ENCODE assay signal across 15 cellular contexts in genomic region chr1:19326748-19327065, GRCh38. TPM values are rescaled to one million over a fixed set of nuclear protein-coding genes. Genes with fewer than 3 reads are reported as not detected.
DNase-seq lines count a peak whose midpoint lies in the region; ATAC-seq and TF ChIP-seq lines count a peak whose summit lies in the region.
"Had no signal": no experiment of that assay in that cellular context is flagged by ENCODE, and none has a peak within 500 bp of the region (broad histone marks: within the 10 kb centered on the region; RNA-seq: fewer than 3 reads in every experiment).

No MANE protein-coding gene starts in this region.

- 80 to 87% methylated on average over 1 to 6 of the region's 6 CpGs for WGBS in endodermal cell (ENCODE audit: insufficient coverage in 1 of 2, insufficient read length in 1 of 2), 2 experiments

- H3K27me3 ChIP-seq in osteoblast (ENCODE audit: insufficient read depth, low read length) (no peaks in the 10 kb centered on the region), endodermal cell (ENCODE audit: control insufficient read depth, insufficient read depth, low read length, poor library complexity, severe bottlenecking) (no peaks in the 10 kb centered on the region)

- no peak for ATAC-seq in left ventricle myocardium superior
- ATAC-seq in Right ventricle myocardium inferior: no peak
- no peak for ATAC-seq in T-helper 17 cell
- ATAC-seq in HG03108 (IDR thresholded peaks at IDR 0.05; ENCODE audit: unreplicated experiment): no peak
- ATAC-seq: CD8-positive, alpha-beta T cell had no signal

- H3K4me1 ChIP-seq in osteoblast (ENCODE audit: insufficient read depth, low read length) (no peaks in the 10 kb centered on the region), endodermal cell (ENCODE audit: control insufficient read depth, insufficient read depth, low read length) (no peaks in the 10 kb centered on the region)

- TF ChIP-seq CTCF in osteoblast (IDR thresholded peaks at IDR 0.05; ENCODE audit: extremely low read depth, low read depth, low read length) (no peak), endodermal cell (conservative IDR thresholded peaks at IDR 0.05) (no peak)

- H3K27ac ChIP-seq in osteoblast (ENCODE audit: low read depth, low read length): no peak overlapping the region
- H3K27ac ChIP-seq in endodermal cell (ENCODE audit: low read depth, low read length): no peak overlapping the region
- H3K27ac ChIP-seq: HL-60 had no signal

- H3K9me3 Mint-ChIP-seq in endodermal cell: no peaks in the 10 kb centered on the region
- H3K9me3 Mint-ChIP-seq: CD14-positive monocyte; CD8-positive, alpha-beta T cell had no signal

- DNase-seq in left ventricle myocardium superior: peak; percentile 23
- DNase-seq in Right ventricle myocardium inferior (ENCODE audit: missing footprints): no peak
- no peak for DNase-seq in T-helper 17 cell
- peak; percentile 63 for DNase-seq in osteoblast (ENCODE audit: insufficient read length, low spot score, missing footprints)
- DNase-seq in cerebellar nuclear complex (lab: John Stamatoyannopoulos, UW): no peak
- DNase-seq in endodermal cell: no peak
- DNase-seq: CD8-positive, alpha-beta T cell; COR-L47; DND-41; GF-D8; HCEC 1CT had no signal

- H3K27ac Mint-ChIP-seq in T-helper 17 cell (peak overlapping the region; percentile 76), endodermal cell (no peak overlapping the region)
- H3K27ac Mint-ChIP-seq: B cell; CD8-positive, alpha-beta T cell had no signal

- peaks cover 18% of the 10 kb centered on the region for H4K20me1 ChIP-seq in osteoblast (ENCODE audit: insufficient read depth, low read length)

- H3K36me3 Mint-ChIP-seq in T-helper 17 cell (ENCODE audit: low read depth) (peaks cover 2% of the 10 kb centered on the region), endodermal cell (ENCODE audit: low read depth) (peaks cover 31% of the 10 kb centered on the region)

- intact Hi-C loops in left ventricle myocardium superior (cut with micrococcal nuclease) (no loop called here), Right ventricle myocardium inferior (cut with DNase I) (no loop called here)

- peaks cover 7% of the 10 kb centered on the region for H3K4me1 Mint-ChIP-seq in T-helper 17 cell
- no peaks in the 10 kb centered on the region for H3K4me1 Mint-ChIP-seq in endodermal cell
- H3K4me1 Mint-ChIP-seq: B cell had no signal

- no peak overlapping the region for H3K4me2 ChIP-seq in osteoblast (ENCODE audit: insufficient read depth, low read length)

- H3K79me2 ChIP-seq in osteoblast (ENCODE audit: insufficient read depth, low read length): peaks cover 9% of the 10 kb centered on the region

- H3K27me3 Mint-ChIP-seq in T-helper 17 cell: no peaks in the 10 kb centered on the region
- H3K27me3 Mint-ChIP-seq in endodermal cell (ENCODE audit: insufficient read depth): no peaks in the 10 kb centered on the region
- H3K27me3 Mint-ChIP-seq: B cell had no signal

- no peak overlapping the region for H3K4me3 ChIP-seq in osteoblast (ENCODE audit: insufficient read depth, low read length)
- H3K4me3 ChIP-seq in endodermal cell (ENCODE audit: low read length): no peak overlapping the region

- H2AFZ ChIP-seq in osteoblast (ENCODE audit: low read length): no peak overlapping the region

- H3K36me3 ChIP-seq in osteoblast (ENCODE audit: insufficient read depth, low read length) (peaks cover 49% of the 10 kb centered on the region), endodermal cell (ENCODE audit: control insufficient read depth, insufficient read depth, low read length) (peaks cover 28% of the 10 kb centered on the region)

- peak overlapping the region; percentile 15 for H3K4me3 Mint-ChIP-seq in T-helper 17 cell
- no peak overlapping the region for H3K4me3 Mint-ChIP-seq in endodermal cell
- H3K4me3 Mint-ChIP-seq: B cell; CD14-positive monocyte; CD8-positive, alpha-beta T cell had no signal

- no peaks in the 10 kb centered on the region for H3K9me3 ChIP-seq in T-helper 17 cell (ENCODE audit: control insufficient read depth, low read length, poor library complexity, severe bottlenecking)
- H3K9me3 ChIP-seq in osteoblast (ENCODE audit: low read depth, low read length): no peaks in the 10 kb centered on the region
- H3K9me3 ChIP-seq in endodermal cell (ENCODE audit: control insufficient read depth, low read length): no peaks in the 10 kb centered on the region

- no peak overlapping the region for H3K9ac ChIP-seq in endodermal cell (ENCODE audit: extremely low read depth, low read length, poor library complexity, severe bottlenecking)

RNA-seq across cellular contexts. Expression of gene SLC66A1, which starts 14.6 kb away (rescaled TPM):
- total RNA-seq in left ventricle myocardium superior (7.5 TPM), Right ventricle myocardium inferior (7.0 TPM), T-helper 17 cell (1 to 10 TPM; 3.3 to 3.9 TPM), osteoblast (30.9 and 32.6 TPM in 2 replicates), endodermal cell (10 to 100 TPM; 20.8 to 22.6 TPM)
- 20.0 TPM for polyA plus RNA-seq in endodermal cell (2013, experiment 1 of 2)
- 18.9 TPM for polyA plus RNA-seq in endodermal cell (2013, experiment 2 of 2)

RNA-seq across cellular contexts. Expression of gene AKR7A2, which starts 14.8 kb away (rescaled TPM):
- total RNA-seq in left ventricle myocardium superior (48.7 TPM), Right ventricle myocardium inferior (45.2 TPM), T-helper 17 cell (10 to 100 TPM; 17.3 to 21.9 TPM), osteoblast (66.2 and 79.0 TPM in 2 replicates), endodermal cell (10 to 100 TPM; 47.8 to 66.1 TPM)
- polyA plus RNA-seq in endodermal cell (2013, experiment 1 of 2): 53.1 TPM
- 52.3 TPM for polyA plus RNA-seq in endodermal cell (2013, experiment 2 of 2)

RNA-seq across cellular contexts. Expression of gene AKR7A3, which starts 38.1 kb away (rescaled TPM):
- total RNA-seq in left ventricle myocardium superior: 0.20 TPM
- total RNA-seq in Right ventricle myocardium inferior: not detected
- 1 to 10 TPM; 1.1 to 1.4 TPM for total RNA-seq in T-helper 17 cell
- 0.72 and 1.2 TPM in 2 replicates for total RNA-seq in osteoblast
- total RNA-seq in endodermal cell: 1 to 10 TPM in 1 of 2 donors, under 1 TPM in 1; 0.92 to 2.0 TPM
- 0.85 TPM for polyA plus RNA-seq in endodermal cell (2013, experiment 1 of 2)
- 1.2 TPM for polyA plus RNA-seq in endodermal cell (2013, experiment 2 of 2)

Comparison
In these comparisons a context has a peak if more than half of its experiments do, and no peak if none do; other contexts are left out.
1. DNase-seq: peak in left ventricle myocardium superior (single experiment) and osteoblast (single experiment); none in Right ventricle myocardium inferior (single experiment), T-helper 17 cell (0 of 3), cerebellar nuclear complex (0 of 2) and endodermal cell (single experiment).